Comparison of ENCODE assay signal across 18 cellular contexts in the genomic region with DNA sequence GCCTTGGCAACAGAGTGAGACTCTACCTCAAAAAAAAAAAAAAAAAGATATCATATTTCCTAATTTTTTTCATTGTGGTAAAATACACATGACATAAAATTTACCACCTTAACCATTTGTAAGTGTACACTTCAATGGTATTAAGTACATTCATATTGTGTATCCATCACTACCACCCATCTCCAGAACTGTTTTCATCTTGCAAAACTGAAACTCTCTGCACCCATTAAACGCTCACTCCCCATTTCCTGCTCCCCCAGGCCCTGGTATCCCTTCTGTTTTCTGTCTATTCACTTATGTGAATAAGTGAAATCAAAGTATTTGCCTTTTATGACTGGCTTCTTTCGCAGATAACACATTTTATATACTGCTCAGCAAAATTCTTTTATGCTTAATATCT. TPM values are rescaled to one million over a fixed set of nuclear protein-coding genes. Genes with fewer than 3 reads are reported as not detected.
DNase-seq lines count a peak whose midpoint lies in the region; ATAC-seq and TF ChIP-seq lines count a peak whose summit lies in the region.
"Had no signal": no experiment of that assay in that cellular context is flagged by ENCODE, and none has a peak within 500 bp of the region (broad histone marks: within the 10 kb centered on the region; RNA-seq: fewer than 3 reads in every experiment).

No MANE protein-coding gene starts in this region.

- DNase-seq in NCI-H2171 treated with DMSO at 0.1 percent for 48 hours (lab: John Stamatoyannopoulos, UW), result peak; percentile 26
- DNase-seq in NCI-H2171 (lab: John Stamatoyannopoulos, UW), result no peak
- no peak for DNase-seq in GM23338 (ENCODE audit: low spot score)
- DNase-seq in naive thymus-derived CD8-positive, alpha-beta T cell, result peak in 2 of 10 donors; percentile 20 to 21
- no peak for DNase-seq in NCI-H2081 (lab: John Stamatoyannopoulos, UW)
- DNase-seq in NCI-H345 treated with DMSO at 0.1 percent for 48 hours (lab: John Stamatoyannopoulos, UW; ENCODE audit: unreplicated experiment), result no peak
- no peak for DNase-seq in COR-L47 (lab: John Stamatoyannopoulos, UW)
- DNase-seq: 8988T; activated CD4-positive, alpha-beta T cell treated with anti-CD3 and anti-CD28 coated beads for 4 hours; activated gamma-delta T cell; C1 segment of cervical spinal cord; NCI-H524; SHP77 treated with DMSO at 0.1 percent for 48 hours; stimulated activated CD4-positive, alpha-beta T cell treated with anti-CD3 and anti-CD28 coated beads, Interleukin-4, amount 100 ng/mL, for 4 hours; trophoblast cell had no signal

- H3K4me3 ChIP-seq in GM23338, result no peak overlapping the region
- H3K4me3 ChIP-seq: cardiac muscle cell, skin epidermis had no signal

- H3K4me3 Mint-ChIP-seq in GM23338, result no peak overlapping the region
- H3K4me3 Mint-ChIP-seq in activated naive CD4-positive, alpha-beta T cell treated with anti-CD3 and anti-CD28 coated beads, Interleukin-2, amount 50 U/mL, for 24 hours, result peak overlapping the region; percentile 38
- peak overlapping the region in 9 of 10 donors; percentile 0 to 70 (median 27) for H3K4me3 Mint-ChIP-seq in naive thymus-derived CD8-positive, alpha-beta T cell

- peaks cover 11% of the 10 kb centered on the region for H3K36me3 ChIP-seq in GM23338 (ENCODE audit: insufficient read depth)

- H3K4me1 Mint-ChIP-seq in GM23338, result peaks cover 50% of the 10 kb centered on the region
- peaks cover 69% of the 10 kb centered on the region for H3K4me1 Mint-ChIP-seq in activated naive CD4-positive, alpha-beta T cell treated with anti-CD3 and anti-CD28 coated beads, Interleukin-2, amount 50 U/mL, for 24 hours
- peaks cover 24 to 79% (median 70%) of the 10 kb centered on the region in 4 donors for H3K4me1 Mint-ChIP-seq in naive thymus-derived CD8-positive, alpha-beta T cell

- H4K20me1 ChIP-seq in GM23338 (replicated peaks; ENCODE audit: insufficient read depth), result peaks cover 32% of the 10 kb centered on the region

- POLR2A ChIA-PET in naive thymus-derived CD8-positive, alpha-beta T cell (lab: Charles Lee), result interaction anchor here (0.6 kb wide), 1 partner anchor 9 kb away, joined by 3 read pairs; no protein-coding TSS in a partner anchor

- peaks cover 62% of the 10 kb centered on the region for H3K36me3 Mint-ChIP-seq in GM23338 (ENCODE audit: low read depth)
- peaks cover 10% of the 10 kb centered on the region for H3K36me3 Mint-ChIP-seq in activated naive CD4-positive, alpha-beta T cell treated with anti-CD3 and anti-CD28 coated beads, Interleukin-2, amount 50 U/mL, for 24 hours
- peaks cover 0 to 48% (median 4%) of the 10 kb centered on the region in 3 donors for H3K36me3 Mint-ChIP-seq in naive thymus-derived CD8-positive, alpha-beta T cell

- ATAC-seq in GM23338, result no peak
- ATAC-seq in naive thymus-derived CD8-positive, alpha-beta T cell, result peak in 1 of 2 donors; percentile 50

- no peaks in the 10 kb centered on the region for H3K9me2 ChIP-seq in GM23338 (ENCODE audit: insufficient read depth)

- peaks cover 11% of the 10 kb centered on the region; the same call in 1 of the 2 replicates for H3K4me1 ChIP-seq in GM23338 (ENCODE audit: insufficient read depth)

- H2AFZ ChIP-seq in GM23338, result no peak overlapping the region

- no peaks in the 10 kb centered on the region for H3K27me3 ChIP-seq in GM23338 (ENCODE audit: insufficient read depth)
- H3K27me3 ChIP-seq: cardiac muscle cell had no signal

- H3K27ac Mint-ChIP-seq in GM23338, result no peak overlapping the region
- H3K27ac Mint-ChIP-seq in activated naive CD4-positive, alpha-beta T cell treated with anti-CD3 and anti-CD28 coated beads, Interleukin-2, amount 50 U/mL, for 24 hours, result peak overlapping the region; percentile 71
- peak overlapping the region in 9 of 10 donors; percentile 59 to 93 (median 85) for H3K27ac Mint-ChIP-seq in naive thymus-derived CD8-positive, alpha-beta T cell

- peak overlapping the region; percentile 32; the same call in 1 of the 2 replicates for H3K27ac ChIP-seq in GM23338 (ENCODE audit: low read depth)
- H3K27ac ChIP-seq: cardiac muscle cell had no signal

- peaks cover 4% of the 10 kb centered on the region for H3K27me3 Mint-ChIP-seq in GM23338 (ENCODE audit: insufficient read depth, low read depth, poor library complexity)
- no peaks in the 10 kb centered on the region for H3K27me3 Mint-ChIP-seq in activated naive CD4-positive, alpha-beta T cell treated with anti-CD3 and anti-CD28 coated beads, Interleukin-2, amount 50 U/mL, for 24 hours
- no peaks in the 10 kb centered on the region for H3K27me3 Mint-ChIP-seq in naive thymus-derived CD8-positive, alpha-beta T cell

- no peaks in the 10 kb centered on the region for H3K9me3 Mint-ChIP-seq in GM23338
- no peaks in the 10 kb centered on the region for H3K9me3 Mint-ChIP-seq in activated naive CD4-positive, alpha-beta T cell treated with anti-CD3 and anti-CD28 coated beads, Interleukin-2, amount 50 U/mL, for 24 hours
- H3K9me3 Mint-ChIP-seq in naive thymus-derived CD8-positive, alpha-beta T cell, result no peaks in the 10 kb centered on the region

- TF ChIP-seq CTCF in GM23338 (conservative IDR thresholded peaks at IDR 0.05; ENCODE audit: low read depth in 2 of 2), result no peak

- H3K79me2 ChIP-seq in GM23338 (replicated peaks; ENCODE audit: insufficient read depth), result peaks cover 75% of the 10 kb centered on the region

- H3K4me2 ChIP-seq in GM23338, result no peak overlapping the region

- H3F3A ChIP-seq in GM23338 (replicated peaks; ENCODE audit: low read depth), result 0 out of 2 replicates have a peak, but pooled peaks cover 3% of the 10 kb centered on the region

TF ChIP-seq in GM23338, 12 proteins besides CTCF, POLR2A, EP300 and RAD21 (continues in another document):
- TF ChIP-seq STAT1 (IDR thresholded peaks at IDR 0.05; ENCODE audit: unreplicated experiment) (no peak), JUNB (IDR thresholded peaks at IDR 0.05; ENCODE audit: unreplicated experiment) (no peak), POLR2AphosphoS5 (IDR thresholded peaks at IDR 0.05; ENCODE audit: low read depth) (no peak)

RNA-seq across cellular contexts. Expression of a gene that starts 12.8 kb away (rescaled TPM):
- total RNA-seq in GM23338 (2014; rRNA removed; shearing (Covaris generic)), result 75.7 and 80.5 TPM in 2 replicates
- polyA plus RNA-seq in GM23338 (2016; fragmentation: Nextera tagmentation; extraction: Ambion mirVana), result 35.3 and 37.3 TPM in 2 replicates
- total RNA-seq in naive thymus-derived CD8-positive, alpha-beta T cell, result 10 to 100 TPM; 27.5 to 29.4 TPM
- 10 to 100 TPM; 17.4 to 36.7 (median 22.1) TPM for polyA plus RNA-seq in naive thymus-derived CD8-positive, alpha-beta T cell

RNA-seq across cellular contexts. Expression of a gene that starts 13.0 kb away (rescaled TPM):
- 29.8 and 34.0 TPM in 2 replicates for total RNA-seq in GM23338 (2014; rRNA removed; shearing (Covaris generic))
- polyA plus RNA-seq in GM23338 (2016; fragmentation: Nextera tagmentation; extraction: Ambion mirVana), result 23.0 and 26.1 TPM in 2 replicates
- total RNA-seq in naive thymus-derived CD8-positive, alpha-beta T cell, result 10 to 100 TPM; 15.1 to 15.9 TPM
- 10 to 100 TPM in 2 of 3 donors, 1 to 10 TPM in 1; 9.3 to 10.8 (median 10.4) TPM for polyA plus RNA-seq in naive thymus-derived CD8-positive, alpha-beta T cell

RNA-seq across cellular contexts. Expression of a gene that starts 26.0 kb away (rescaled TPM):
- 4.1 and 10.4 TPM in 2 replicates for total RNA-seq in GM23338 (2014; rRNA removed; shearing (Covaris generic))
- 16.8 and 23.4 TPM in 2 replicates for polyA plus RNA-seq in GM23338 (2016; fragmentation: Nextera tagmentation; extraction: Ambion mirVana)
- 1 to 10 TPM; 6.9 to 8.2 TPM for total RNA-seq in naive thymus-derived CD8-positive, alpha-beta T cell
- polyA plus RNA-seq in naive thymus-derived CD8-positive, alpha-beta T cell, result 1 to 10 TPM; 2.6 to 7.4 (median 6.2) TPM

RNA-seq across cellular contexts. Expression of a gene that starts 52.6 kb away (rescaled TPM):
- total RNA-seq in GM23338 (2014; rRNA removed; shearing (Covaris generic)), result 20.2 and 21.3 TPM in 2 replicates
- polyA plus RNA-seq in GM23338 (2016; fragmentation: Nextera tagmentation; extraction: Ambion mirVana), result 9.8 and 10.3 TPM in 2 replicates
- total RNA-seq in naive thymus-derived CD8-positive, alpha-beta T cell, result 10 to 100 TPM; 10.3 to 11.1 TPM
- 1 to 10 TPM; 9.0 to 9.2 (median 9.1) TPM for polyA plus RNA-seq in naive thymus-derived CD8-positive, alpha-beta T cell

RNA-seq across cellular contexts. Expression of a gene that starts 52.7 kb away (rescaled TPM):
- total RNA-seq in GM23338 (2014; rRNA removed; shearing (Covaris generic)), result 107 and 117 TPM in 2 replicates
- polyA plus RNA-seq in GM23338 (2016; fragmentation: Nextera tagmentation; extraction: Ambion mirVana), result 25.5 and 28.4 TPM in 2 replicates
- 10 to 100 TPM; 68.8 to 79.6 TPM for total RNA-seq in naive thymus-derived CD8-positive, alpha-beta T cell
- polyA plus RNA-seq in naive thymus-derived CD8-positive, alpha-beta T cell, result 10 to 100 TPM; 21.9 to 36.8 (median 29.8) TPM
